11 cellular contexts compared by ENCODE assay signal in genomic region chr9:93675336-93676150, GRCh38.
DNase-seq lines count a peak whose midpoint lies in the region; TF ChIP-seq lines count a peak whose summit lies in the region.
"Had no signal": no experiment of that assay in that cellular context is flagged by ENCODE, and none has a peak within 500 bp of the region (broad histone marks: within the 10 kb centered on the region; RNA-seq: fewer than 3 reads in every experiment).

No MANE protein-coding gene starts in this region.

- no peak overlapping the region for H3K4me3 ChIP-seq in osteoblast (ENCODE audit: insufficient read depth, low read length)
- H3K4me3 ChIP-seq: neural progenitor cell had no signal

- no peak for TF ChIP-seq CTCF in glutamatergic neuron (IDR thresholded peaks at IDR 0.05; ENCODE audit: partially characterized antibody, unreplicated experiment)
- no peak for TF ChIP-seq CTCF in osteoblast (IDR thresholded peaks at IDR 0.05; ENCODE audit: extremely low read depth, low read depth, low read length)

- no peak overlapping the region for H3K4me3 Mint-ChIP-seq in glutamatergic neuron (ENCODE audit: unreplicated experiment)
- H3K4me3 Mint-ChIP-seq: activated T-helper 1 cell treated with anti-CD3 and anti-CD28 coated beads, Interleukin-12 subunit alpha, Interleukin-12 subunit beta, Interleukin-2, Interleukin-4 antibody, amounts not matched to agents 30 ng/mL and 10 ng/mL and 1 ng/mL, durations not matched to agents 14 hours and 24 hours and 36 hours; neural progenitor cell had no signal

- DNase-seq in stimulated activated CD4-positive, alpha-beta T cell treated with anti-CD3 and anti-CD28 coated beads, Interleukin-1b, Interleukin-23, amount 100 ng/mL, for 48 hours: peak; percentile 1
- DNase-seq in stimulated activated CD4-positive, alpha-beta T cell treated with anti-CD3 and anti-CD28 coated beads, Interleukin-4, amount 100 ng/mL, for 1 hour: no peak
- DNase-seq in glutamatergic neuron (peak; percentile 13), osteoblast (ENCODE audit: insufficient read length, low spot score, missing footprints) (peak; percentile 65), GM19240 (ENCODE audit: insufficient read length, low spot score) (no peak), NCI-H2029 treated with DMSO at 0.1 percent for 48 hours (lab: John Stamatoyannopoulos, UW) (no peak), NCI-H187 (lab: John Stamatoyannopoulos, UW) (no peak), NCI-H526 treated with DMSO at 0.1 percent for 48 hours (lab: John Stamatoyannopoulos, UW) (no peak)
- DNase-seq: NCI-H1930 had no signal

- H3K4me1 Mint-ChIP-seq in glutamatergic neuron (ENCODE audit: low read depth, unreplicated experiment): no peaks in the 10 kb centered on the region
- H3K4me1 Mint-ChIP-seq: neural progenitor cell had no signal

- peaks cover 5% of the 10 kb centered on the region for H3K9me3 Mint-ChIP-seq in glutamatergic neuron (ENCODE audit: unreplicated experiment)
- H3K9me3 Mint-ChIP-seq: activated T-helper 1 cell treated with anti-CD3 and anti-CD28 coated beads, Interleukin-12 subunit alpha, Interleukin-12 subunit beta, Interleukin-2, Interleukin-4 antibody, amounts not matched to agents 30 ng/mL and 10 ng/mL and 1 ng/mL, durations not matched to agents 14 hours and 24 hours and 36 hours; neural progenitor cell had no signal

- H3K27me3 Mint-ChIP-seq in glutamatergic neuron (ENCODE audit: unreplicated experiment): peaks cover 1% of the 10 kb centered on the region

- H3K36me3 Mint-ChIP-seq in glutamatergic neuron (ENCODE audit: unreplicated experiment): no peaks in the 10 kb centered on the region

- H3K79me2 ChIP-seq in osteoblast (ENCODE audit: insufficient read depth, low read length): no peaks in the 10 kb centered on the region

- H3K4me2 ChIP-seq in osteoblast (ENCODE audit: insufficient read depth, low read length): no peak overlapping the region
- H3K4me2 ChIP-seq: neural progenitor cell had no signal

- no peaks in the 10 kb centered on the region for H3K4me1 ChIP-seq in osteoblast (ENCODE audit: insufficient read depth, low read length)
- H3K4me1 ChIP-seq: neural progenitor cell had no signal

- H3K27ac Mint-ChIP-seq in glutamatergic neuron (ENCODE audit: unreplicated experiment): no peak overlapping the region
- H3K27ac Mint-ChIP-seq: activated T-helper 1 cell treated with anti-CD3 and anti-CD28 coated beads, Interleukin-12 subunit alpha, Interleukin-12 subunit beta, Interleukin-2, Interleukin-4 antibody, amounts not matched to agents 30 ng/mL and 10 ng/mL and 1 ng/mL, durations not matched to agents 14 hours and 24 hours and 36 hours; neural progenitor cell had no signal

- H4K20me1 ChIP-seq in osteoblast (ENCODE audit: insufficient read depth, low read length): peaks cover 16% of the 10 kb centered on the region

- no peaks in the 10 kb centered on the region for H3K27me3 ChIP-seq in osteoblast (ENCODE audit: insufficient read depth, low read length)
- H3K27me3 ChIP-seq: neural progenitor cell had no signal

- H3K9me3 ChIP-seq in osteoblast (ENCODE audit: low read depth, low read length): no peaks in the 10 kb centered on the region

- peaks cover 4% of the 10 kb centered on the region for H3K36me3 ChIP-seq in osteoblast (ENCODE audit: insufficient read depth, low read length)
- H3K36me3 ChIP-seq: neural progenitor cell had no signal

- H2AFZ ChIP-seq in osteoblast (ENCODE audit: low read length): no peak overlapping the region
- H2AFZ ChIP-seq: neural progenitor cell had no signal

- H3K27ac ChIP-seq in osteoblast (ENCODE audit: low read depth, low read length): no peak overlapping the region
- H3K27ac ChIP-seq: neural progenitor cell had no signal

Comparison
In these comparisons a context has a peak if more than half of its experiments do, and no peak if none do; other contexts are left out.
1. DNase-seq: peak in stimulated activated CD4-positive, alpha-beta T cell treated with anti-CD3 and anti-CD28 coated beads, Interleukin-1b, Interleukin-23, amount 100 ng/mL, for 48 hours (single experiment), glutamatergic neuron (single experiment) and osteoblast (single experiment); none in stimulated activated CD4-positive, alpha-beta T cell treated with anti-CD3 and anti-CD28 coated beads, Interleukin-4, amount 100 ng/mL, for 1 hour (single experiment), GM19240 (single experiment), NCI-H2029 treated with DMSO at 0.1 percent for 48 hours (single experiment), NCI-H187 (0 of 2) and NCI-H526 treated with DMSO at 0.1 percent for 48 hours (single experiment).